10 cellular contexts compared by ENCODE assay signal in the genomic region with DNA sequence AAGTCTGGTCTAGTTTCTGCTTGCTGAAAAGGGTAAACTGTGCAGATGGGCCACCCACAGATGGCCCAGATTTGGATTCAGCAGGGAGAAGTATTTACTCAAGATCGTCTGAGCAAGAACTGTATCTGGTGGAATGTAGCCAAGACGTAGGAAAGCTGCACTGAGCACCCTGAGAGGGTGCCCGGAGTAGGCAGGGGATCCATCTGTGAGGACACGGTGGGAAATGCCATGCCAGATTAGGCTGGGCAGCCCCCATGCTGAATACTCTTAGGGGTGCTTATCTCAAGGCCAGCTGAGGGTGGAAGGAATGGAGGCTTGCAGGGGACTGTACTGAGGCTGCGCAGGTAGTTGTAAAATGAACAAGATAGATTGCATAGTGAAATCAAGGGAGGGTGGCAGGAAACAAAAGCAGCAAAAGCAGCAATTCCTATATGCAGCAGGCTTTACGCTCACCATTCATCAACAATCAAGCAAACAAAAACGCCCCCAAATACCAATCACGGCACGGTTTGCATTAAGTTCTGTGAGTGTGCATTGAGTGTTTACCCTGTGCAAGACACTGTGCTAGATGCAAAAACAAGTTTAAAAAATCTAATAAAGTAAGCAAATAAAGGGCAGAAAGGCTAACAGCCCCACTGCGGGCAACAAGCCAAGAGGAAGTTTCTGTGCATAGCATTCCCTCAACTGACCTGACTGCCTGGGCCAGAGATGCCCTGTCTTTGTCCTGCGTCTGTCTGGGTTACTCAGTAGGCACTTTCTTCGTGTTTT. TPM values are rescaled to one million over a fixed set of nuclear protein-coding genes. Genes with fewer than 3 reads are reported as not detected.
DNase-seq lines count a peak whose midpoint lies in the region; ATAC-seq and TF ChIP-seq lines count a peak whose summit lies in the region.
"Had no signal": no experiment of that assay in that cellular context is flagged by ENCODE, and none has a peak within 500 bp of the region (broad histone marks: within the 10 kb centered on the region; RNA-seq: fewer than 3 reads in every experiment).

No MANE protein-coding gene starts in this region.

- no peak overlapping the region for H3K27ac Mint-ChIP-seq in stimulated activated naive B cell treated with anti-CD40 and anti-IgM and Interleukin-4, amounts not matched to agents 10 μg/mL and 1 μg/mL and 100 μg/mL, for 72 hours

- ATAC-seq in stimulated activated naive B cell treated with anti-CD40 and anti-IgM and Interleukin-4, amounts not matched to agents 10 μg/mL and 1 μg/mL and 100 μg/mL, for 72 hours (replicated peaks): no peak
- ATAC-seq: stimulated activated naive CD8-positive, alpha-beta T cell treated with anti-CD3 and anti-CD28 coated beads, Interleukin-15, Interleukin-2, amounts not matched to agents 100 U/mL and 50 U/mL, for 24 hours had no signal

- H3K9me3 ChIP-seq in neutrophil: no peaks in the 10 kb centered on the region

- no peaks in the 10 kb centered on the region for H3K27me3 ChIP-seq in neutrophil

- H3K27ac ChIP-seq in neutrophil: peak overlapping the region; percentile 72

- H3K4me3 ChIP-seq in neutrophil (ENCODE audit: low read depth in 1 of 2, low read length in 1 of 2): no peak overlapping the region

- DNase-seq in DMS79 (lab: John Stamatoyannopoulos, UW) (peak; percentile 67), NCI-H2171 treated with DMSO at 0.1 percent for 48 hours (lab: John Stamatoyannopoulos, UW) (peak; percentile 73), dermis blood vessel endothelial cell (peak; percentile 62), inferior parietal cortex (ENCODE audit: extremely low spot score) (no peak), HCEC 1CT (no peak)
- DNase-seq in stimulated activated naive B cell treated with anti-CD40 and anti-IgM and Interleukin-4, amounts not matched to agents 10 μg/mL and 1 μg/mL and 100 μg/mL, for 72 hours: no peak
- DNase-seq in activated CD4-positive, alpha-beta T cell treated with anti-CD3 and anti-CD28 coated beads, Interleukin-2, amount 50 U/mL, for 4 hours: no peak
- DNase-seq: NK-92 treated with Interleukin-12 subunit alpha and Interleukin-12 subunit beta, amount 100 ng/mL, for 24 hours; stimulated activated naive CD8-positive, alpha-beta T cell treated with anti-CD3 and anti-CD28 coated beads, Interleukin-15, Interleukin-2, amounts not matched to agents 100 U/mL and 50 U/mL, for 24 hours had no signal

- no peaks in the 10 kb centered on the region for H3K36me3 ChIP-seq in neutrophil

- H3K9me3 Mint-ChIP-seq in stimulated activated naive B cell treated with anti-CD40 and anti-IgM and Interleukin-4, amounts not matched to agents 10 μg/mL and 1 μg/mL and 100 μg/mL, for 72 hours: no peaks in the 10 kb centered on the region

- no peaks in the 10 kb centered on the region for H3K27me3 Mint-ChIP-seq in stimulated activated naive B cell treated with anti-CD40 and anti-IgM and Interleukin-4, amounts not matched to agents 10 μg/mL and 1 μg/mL and 100 μg/mL, for 72 hours

- H3K4me1 ChIP-seq in neutrophil (ENCODE audit: control insufficient read depth in 1 of 2, insufficient read depth in 1 of 2, low read depth in 1 of 2, low read length in 1 of 2): peaks cover 28 to 43% of the 10 kb centered on the region in 2 experiments

- no peak overlapping the region for H3K4me3 Mint-ChIP-seq in stimulated activated naive B cell treated with anti-CD40 and anti-IgM and Interleukin-4, amounts not matched to agents 10 μg/mL and 1 μg/mL and 100 μg/mL, for 72 hours

- no peak for TF ChIP-seq CTCF in neutrophil (IDR thresholded peaks at IDR 0.05)

- H3K36me3 Mint-ChIP-seq in stimulated activated naive B cell treated with anti-CD40 and anti-IgM and Interleukin-4, amounts not matched to agents 10 μg/mL and 1 μg/mL and 100 μg/mL, for 72 hours: no peaks in the 10 kb centered on the region

- peaks cover 0 to 10% of the 10 kb centered on the region in 2 donors for H3K4me1 Mint-ChIP-seq in stimulated activated naive B cell treated with anti-CD40 and anti-IgM and Interleukin-4, amounts not matched to agents 10 μg/mL and 1 μg/mL and 100 μg/mL, for 72 hours

RNA-seq across cellular contexts. Expression of a gene that starts 32.2 kb away (rescaled TPM):
- 36.9 and 43.3 TPM in 2 replicates for total RNA-seq in dermis blood vessel endothelial cell

Comparison
In these comparisons a context has a peak if more than half of its experiments do, and no peak if none do; other contexts are left out.
1. DNase-seq: peak in DMS79 (single experiment), NCI-H2171 treated with DMSO at 0.1 percent for 48 hours (single experiment) and dermis blood vessel endothelial cell (single experiment); none in stimulated activated naive B cell treated with anti-CD40 and anti-IgM and Interleukin-4, amounts not matched to agents 10 μg/mL and 1 μg/mL and 100 μg/mL, for 72 hours (single experiment), inferior parietal cortex (single experiment), activated CD4-positive, alpha-beta T cell treated with anti-CD3 and anti-CD28 coated beads, Interleukin-2, amount 50 U/mL, for 4 hours (0 of 2) and HCEC 1CT (single experiment).